In genomic region chr16:3170440-3171180, GRCh38 we compare ENCODE assay signal across 9 cellular contexts. TPM values are rescaled to one million over a fixed set of nuclear protein-coding genes. Genes with fewer than 3 reads are reported as not detected.
A peak's percentile ranks its signal among the peaks of the same experiment; 100 is the strongest.
DNase-seq lines count a peak whose midpoint lies in the region; ATAC-seq and TF ChIP-seq lines count a peak whose summit lies in the region.
"Had no signal": no experiment of that assay in that cellular context is flagged by ENCODE, and none has a peak within 500 bp of the region (broad histone marks: within the 10 kb centered on the region; RNA-seq: fewer than 3 reads in every experiment).

No MANE protein-coding gene starts in this region.

- POLR2A ChIA-PET in WTC11 (lab: Charles Lee) = interaction anchor here (1.2 to 5.7 kb wide), 5 partner anchors 11 to 114 kb away, joined by 3 to 46 read pairs (median 4); partner anchors contain the start of gene ZSCAN10

- H2AFZ ChIP-seq in smooth muscle cell (ENCODE audit: low read depth) = no peak overlapping the region

- peaks cover 2% of the 10 kb centered on the region for H3K9me3 Mint-ChIP-seq in WTC11

- no peaks in the 10 kb centered on the region for H4K20me1 ChIP-seq in smooth muscle cell (ENCODE audit: low read depth)

- H3K4me3 ChIP-seq in fibroblast of pulmonary artery (replicated peaks; ENCODE audit: low read depth, low read length) (peak overlapping the region; percentile 3), smooth muscle cell (no peak overlapping the region)

- TF ChIP-seq CTCF in WTC11 (IDR thresholded peaks at IDR 0.05) (no peak), fibroblast of pulmonary artery (IDR thresholded peaks at IDR 0.05; ENCODE audit: low read length, missing control alignments) (no peak), smooth muscle cell (IDR thresholded peaks at IDR 0.05; ENCODE audit: borderline replicate concordance, insufficient read depth, poor library complexity, severe bottlenecking) (no peak)

- no peaks in the 10 kb centered on the region for H3K36me3 Mint-ChIP-seq in WTC11

- H3K4me1 ChIP-seq in smooth muscle cell (ENCODE audit: low read depth) = no peaks in the 10 kb centered on the region

- H3K79me2 ChIP-seq in smooth muscle cell (ENCODE audit: low read depth) = no peaks in the 10 kb centered on the region

- ATAC-seq in WTC11 (no peak), HG03095 (IDR thresholded peaks at IDR 0.05; ENCODE audit: unreplicated experiment) (no peak)

- peak overlapping the region; percentile 74 for H3K4me2 ChIP-seq in smooth muscle cell

- no peak overlapping the region for H3K9ac ChIP-seq in smooth muscle cell (ENCODE audit: low read depth)

- DNase-seq in DMS153 treated with DMSO at 0.1 percent for 48 hours (lab: John Stamatoyannopoulos, UW; ENCODE audit: unreplicated experiment) = peak; percentile 1
- no peak for DNase-seq in DMS153 (lab: John Stamatoyannopoulos, UW)
- peak; percentile 66 for DNase-seq in WTC11 (ENCODE audit: low spot score)
- no peak for DNase-seq in fibroblast of pulmonary artery (ENCODE audit: low read depth)
- no peak for DNase-seq in smooth muscle cell (lab: John Stamatoyannopoulos, UW; ENCODE audit: unreplicated experiment)
- DNase-seq in NCI-H748 (lab: John Stamatoyannopoulos, UW; ENCODE audit: unreplicated experiment) = no peak
- DNase-seq in NCI-H2029 (lab: John Stamatoyannopoulos, UW) = no peak

- no peak overlapping the region for H3K27ac ChIP-seq in smooth muscle cell (ENCODE audit: low read depth)

- H3K27me3 ChIP-seq in smooth muscle cell (ENCODE audit: low read depth) = peaks cover 76% of the 10 kb centered on the region

- peaks cover 25% of the 10 kb centered on the region for H3K4me1 Mint-ChIP-seq in WTC11

- CTCF ChIA-PET in WTC11 (lab: Charles Lee) = interaction anchor here (0.6 to 9.7 kb wide), 17 partner anchors 8 to 137 kb away, joined by 3 to 95 read pairs (median 8); partner anchors contain the start of genes OR1F1, TIGD7, ZNF213 and ZNF75A

- H3K4me3 Mint-ChIP-seq in WTC11 = peak overlapping the region; percentile 84

- no peaks in the 10 kb centered on the region for H3K36me3 ChIP-seq in smooth muscle cell (ENCODE audit: low read depth)

- WGBS in smooth muscle cell (ENCODE audit: low lambda C conversion rate) = 10% methylated on average over 52 of the region's 53 CpGs

- peaks cover 51% of the 10 kb centered on the region for H3K27me3 Mint-ChIP-seq in WTC11 (ENCODE audit: low read depth)

- H3K9me3 ChIP-seq in smooth muscle cell (replicated peaks; ENCODE audit: low read depth) = no peaks in the 10 kb centered on the region

- no peaks in the 10 kb centered on the region for H3F3A ChIP-seq in smooth muscle cell (ENCODE audit: low read depth)

- peak overlapping the region; percentile 78; the same call in 1 of the 2 replicates for H3K27ac Mint-ChIP-seq in WTC11

TF ChIP-seq in WTC11, 78 proteins besides CTCF, POLR2A, EP300 and RAD21:
- no peak for TF ChIP-seq RELA (CRISPR knock-in tag; IDR thresholded peaks at IDR 0.05; ENCODE audit: borderline replicate concordance)
- TF ChIP-seq HMGXB4 (CRISPR knock-in tag; IDR thresholded peaks at IDR 0.05) = peak; percentile 30; the same call in 1 of the 2 replicates

RNA-seq across cellular contexts. Expression of gene OR1F1, which starts 17.4 kb away (rescaled TPM):
- 0.27 to 0.46 TPM (median 0.44 TPM) in 3 replicates for total RNA-seq in WTC11 (2021)
- total RNA-seq in smooth muscle cell = not detected in 2 replicates
- not detected in 2 replicates for polyA plus RNA-seq in smooth muscle cell
- total RNA-seq: omental fat pad had no signal

RNA-seq across cellular contexts. Expression of gene ZNF213, which starts 35.8 kb away (rescaled TPM):
- 8.9 to 11.6 TPM (median 10.3 TPM) in 3 replicates for total RNA-seq in WTC11 (2021)
- total RNA-seq in smooth muscle cell = 4.4 and 9.2 TPM in 2 replicates
- 8.3 and 9.6 TPM in 2 replicates for polyA plus RNA-seq in smooth muscle cell

RNA-seq across cellular contexts. Expression of gene ZNF205, which starts 58.2 kb away (rescaled TPM):
- total RNA-seq in WTC11 (2021) = 17.7 to 22.7 TPM (median 21.3 TPM) in 3 replicates
- 7.2 and 7.9 TPM in 2 replicates for total RNA-seq in smooth muscle cell
- polyA plus RNA-seq in smooth muscle cell = 11.9 and 12.8 TPM in 2 replicates

Comparison
In these comparisons a context has a peak if more than half of its experiments do, and no peak if none do; other contexts are left out.
1. DNase-seq: peak in DMS153 treated with DMSO at 0.1 percent for 48 hours (single experiment) and WTC11 (single experiment); none in DMS153 (single experiment), fibroblast of pulmonary artery (single experiment), smooth muscle cell (single experiment), NCI-H748 (single experiment) and NCI-H2029 (single experiment).